Comparison of ENCODE assay signal across 25 cellular contexts in genomic region chr11:17931595-17931994, GRCh38.
DNase-seq lines count a peak whose midpoint lies in the region; ATAC-seq and TF ChIP-seq lines count a peak whose summit lies in the region.
"Had no signal": no experiment of that assay in that cellular context is flagged by ENCODE, and none has a peak within 500 bp of the region (broad histone marks: within the 10 kb centered on the region; RNA-seq: fewer than 3 reads in every experiment).

No MANE protein-coding gene starts in this region.

- H3K27me3 Mint-ChIP-seq in MCF 10A (ENCODE audit: insufficient read depth, unreplicated experiment), result no peaks in the 10 kb centered on the region
- no peaks in the 10 kb centered on the region for H3K27me3 Mint-ChIP-seq in endodermal cell (ENCODE audit: insufficient read depth)
- no peaks in the 10 kb centered on the region for H3K27me3 Mint-ChIP-seq in glutamatergic neuron (ENCODE audit: unreplicated experiment)
- H3K27me3 Mint-ChIP-seq in activated T-helper 1 cell treated with anti-CD3 and anti-CD28 coated beads, Interleukin-12 subunit alpha, Interleukin-12 subunit beta, Interleukin-2, Interleukin-4 antibody, amounts not matched to agents 30 ng/mL and 10 ng/mL and 1 ng/mL, durations not matched to agents 14 hours and 24 hours and 36 hours (ENCODE audit: insufficient read depth), result no peaks in the 10 kb centered on the region

- H3K36me3 ChIP-seq in mammary epithelial cell (ENCODE audit: insufficient read depth, low read length), result no peaks in the 10 kb centered on the region
- H3K36me3 ChIP-seq in endodermal cell (ENCODE audit: control insufficient read depth, insufficient read depth, low read length), result no peaks in the 10 kb centered on the region

- H3K9me3 ChIP-seq in mammary epithelial cell (replicated peaks; ENCODE audit: insufficient read depth, low read length), result no peaks in the 10 kb centered on the region
- H3K9me3 ChIP-seq in endodermal cell (ENCODE audit: control insufficient read depth, low read length), result no peaks in the 10 kb centered on the region
- H3K9me3 ChIP-seq: SK-N-SH had no signal

- CTCF ChIA-PET in mammary epithelial cell (lab: Charles Lee; ENCODE audit: low non-redundant PET), result no interaction called here
- CTCF ChIA-PET in MCF 10A (lab: Yijun Ruan, JAX), result interaction anchor here (0.6 to 0.9 kb wide), 3 partner anchors 15 to 47 kb away, joined by 3 to 5 read pairs (median 4); no protein-coding TSS in a partner anchor

- H3K9me3 Mint-ChIP-seq in MCF 10A (ENCODE audit: unreplicated experiment), result no peaks in the 10 kb centered on the region
- no peaks in the 10 kb centered on the region for H3K9me3 Mint-ChIP-seq in endodermal cell
- peaks cover 2% of the 10 kb centered on the region for H3K9me3 Mint-ChIP-seq in glutamatergic neuron (ENCODE audit: unreplicated experiment)
- H3K9me3 Mint-ChIP-seq in activated T-helper 1 cell treated with anti-CD3 and anti-CD28 coated beads, Interleukin-12 subunit alpha, Interleukin-12 subunit beta, Interleukin-2, Interleukin-4 antibody, amounts not matched to agents 30 ng/mL and 10 ng/mL and 1 ng/mL, durations not matched to agents 14 hours and 24 hours and 36 hours, result no peaks in the 10 kb centered on the region

- no peak overlapping the region for H3K27ac ChIP-seq in mammary epithelial cell (ENCODE audit: insufficient read depth, low read depth, low read length)
- H3K27ac ChIP-seq in endodermal cell (ENCODE audit: low read depth, low read length), result no peak overlapping the region
- H3K27ac ChIP-seq: 22Rv1, HL-60 had no signal

- ATAC-seq in HG03469 (IDR thresholded peaks at IDR 0.05; ENCODE audit: unreplicated experiment), result no peak
- no peak for ATAC-seq in activated CD4-positive, CD25-positive, alpha-beta regulatory T cell treated with anti-CD3 and anti-CD28 coated beads, Interleukin-2, amount 50 U/mL, for 24 hours
- ATAC-seq: CD8-positive, alpha-beta T cell; Panc1 had no signal

- no peak overlapping the region for H3K4me3 ChIP-seq in mammary epithelial cell (replicated peaks in 1 of 3; ENCODE audit: insufficient read depth in 1 of 3, low read depth in 2 of 3, low read length in 3 of 3)
- H3K4me3 ChIP-seq in endodermal cell (ENCODE audit: low read length), result no peak overlapping the region

- POLR2A ChIA-PET in MCF 10A (lab: Yijun Ruan, JAX), result no interaction called here

- H3K36me3 Mint-ChIP-seq in MCF 10A (ENCODE audit: insufficient read depth, unreplicated experiment) (no peaks in the 10 kb centered on the region), endodermal cell (ENCODE audit: low read depth) (no peaks in the 10 kb centered on the region), glutamatergic neuron (ENCODE audit: unreplicated experiment) (peaks cover 5% of the 10 kb centered on the region)
- peaks cover 7% of the 10 kb centered on the region for H3K36me3 Mint-ChIP-seq in activated T-helper 1 cell treated with anti-CD3 and anti-CD28 coated beads, Interleukin-12 subunit alpha, Interleukin-12 subunit beta, Interleukin-2, Interleukin-4 antibody, amounts not matched to agents 30 ng/mL and 10 ng/mL and 1 ng/mL, durations not matched to agents 14 hours and 24 hours and 36 hours (ENCODE audit: low read depth)

- H3K27me3 ChIP-seq in mammary epithelial cell (ENCODE audit: insufficient read depth, low read length), result no peaks in the 10 kb centered on the region
- no peaks in the 10 kb centered on the region for H3K27me3 ChIP-seq in endodermal cell (ENCODE audit: control insufficient read depth, insufficient read depth, low read length, poor library complexity, severe bottlenecking)

- H4K20me1 ChIP-seq in mammary epithelial cell (ENCODE audit: insufficient read depth, low read length), result peaks cover 2% of the 10 kb centered on the region

- dilution Hi-C loops in mammary epithelial cell (cut with HindIII; ENCODE audit: low sequenced_read_pairs), result no loop called here

- H3K4me1 ChIP-seq in mammary epithelial cell (ENCODE audit: insufficient read depth, low read length), result no peaks in the 10 kb centered on the region
- H3K4me1 ChIP-seq in endodermal cell (ENCODE audit: control insufficient read depth, insufficient read depth, low read length), result no peaks in the 10 kb centered on the region

- H3K4me1 Mint-ChIP-seq in MCF 10A (ENCODE audit: insufficient read depth, unreplicated experiment), result no peaks in the 10 kb centered on the region
- H3K4me1 Mint-ChIP-seq in endodermal cell, result no peaks in the 10 kb centered on the region
- H3K4me1 Mint-ChIP-seq in glutamatergic neuron (ENCODE audit: low read depth, unreplicated experiment), result peaks cover 37% of the 10 kb centered on the region
- no peaks in the 10 kb centered on the region for H3K4me1 Mint-ChIP-seq in activated T-helper 1 cell treated with anti-CD3 and anti-CD28 coated beads, Interleukin-12 subunit alpha, Interleukin-12 subunit beta, Interleukin-2, Interleukin-4 antibody, amounts not matched to agents 30 ng/mL and 10 ng/mL and 1 ng/mL, durations not matched to agents 14 hours and 24 hours and 36 hours (ENCODE audit: low read depth)

- no peak overlapping the region for H3K4me2 ChIP-seq in mammary epithelial cell (ENCODE audit: insufficient read depth, low read depth, low read length)
- H3K4me2 ChIP-seq: SK-N-SH had no signal

- no peaks in the 10 kb centered on the region for H3K79me2 ChIP-seq in mammary epithelial cell (ENCODE audit: insufficient read depth, low read length)

- H3K4me3 Mint-ChIP-seq in MCF 10A (ENCODE audit: unreplicated experiment), result no peak overlapping the region
- no peak overlapping the region for H3K4me3 Mint-ChIP-seq in endodermal cell
- no peak overlapping the region for H3K4me3 Mint-ChIP-seq in glutamatergic neuron (ENCODE audit: unreplicated experiment)
- H3K4me3 Mint-ChIP-seq in activated T-helper 1 cell treated with anti-CD3 and anti-CD28 coated beads, Interleukin-12 subunit alpha, Interleukin-12 subunit beta, Interleukin-2, Interleukin-4 antibody, amounts not matched to agents 30 ng/mL and 10 ng/mL and 1 ng/mL, durations not matched to agents 14 hours and 24 hours and 36 hours, result no peak overlapping the region
- H3K4me3 Mint-ChIP-seq: CD8-positive, alpha-beta T cell; HFFc6 had no signal

- no peak overlapping the region for H2AFZ ChIP-seq in mammary epithelial cell (ENCODE audit: low read depth, low read length)

- WGBS in mammary epithelial cell (ENCODE audit: low coverage, missing lambda C conversion rate), result 58% methylated on average over 1 of the region's 1 CpG
- WGBS in endodermal cell (ENCODE audit: insufficient coverage in 1 of 2, insufficient read length in 1 of 2), 2 experiments, result 82 to 91% methylated on average over 1 of the region's 1 CpG

- TF ChIP-seq CTCF in mammary epithelial cell (conservative IDR thresholded peaks at IDR 0.05 in 1 of 2, IDR thresholded peaks at IDR 0.05 in 1 of 2; ENCODE audit: extremely low read depth in 1 of 2, insufficient read depth in 1 of 2, low read depth in 1 of 2, low read length in 2 of 2) (no peak), MCF 10A (IDR thresholded peaks at IDR 0.05; ENCODE audit: unreplicated experiment) (no peak), endodermal cell (conservative IDR thresholded peaks at IDR 0.05) (no peak), glutamatergic neuron (IDR thresholded peaks at IDR 0.05; ENCODE audit: partially characterized antibody, unreplicated experiment) (no peak)

- BruUV-seq in mammary epithelial cell (replicated peaks; lab: Mats Ljungman, UMichigan), result no TSS peak
- BruUV-seq in MCF 10A (replicated peaks; lab: Mats Ljungman, UMichigan), result no TSS peak

- in situ Hi-C loops in mammary epithelial cell (cut with MboI; ENCODE audit: low sequenced_read_pairs in 2 of 2), result no loop called here

- DNase-seq in mammary epithelial cell (peak; percentile 62), MCF 10A (ENCODE audit: unreplicated experiment) (no peak), endodermal cell (peak; percentile 65), glutamatergic neuron (no peak)
- DNase-seq in activated T-helper 1 cell treated with anti-CD3 and anti-CD28 coated beads, Interleukin-12 subunit alpha, Interleukin-12 subunit beta, Interleukin-2, Interleukin-4 antibody, amounts not matched to agents 30 ng/mL and 10 ng/mL and 1 ng/mL, durations not matched to agents 14 hours and 24 hours and 36 hours (ENCODE audit: low spot score), result no peak
- DNase-seq in stimulated activated CD4-positive, alpha-beta T cell treated with anti-CD3 and anti-CD28 coated beads, Interleukin-2, amount 100 ng/mL, for 24 hours, result no peak
- DNase-seq: AML-193; C1 segment of cervical spinal cord; CD8-positive, alpha-beta T cell; DMS153; GDM1; HFFc6; KG1; NCI-H1105; NCI-H2171; NCI-H345; NCI-H774; NK-92 treated with Interleukin-12 subunit alpha and Interleukin-12 subunit beta, amount 100 ng/mL, for 24 hours; SIG-M5; SK-N-SH had no signal

- H3K9ac ChIP-seq in mammary epithelial cell (ENCODE audit: insufficient read depth, low read length) (no peak overlapping the region), endodermal cell (ENCODE audit: extremely low read depth, low read length, poor library complexity, severe bottlenecking) (no peak overlapping the region)
- H3K9ac ChIP-seq: SK-N-SH had no signal

- intact Hi-C loops in mammary epithelial cell (cut with micrococcal nuclease), result no loop called here
- intact Hi-C loops in MCF 10A (cut with micrococcal nuclease), result no loop called here
- intact Hi-C loops in activated T-helper 1 cell treated with anti-CD3 and anti-CD28 coated beads, Interleukin-12 subunit alpha, Interleukin-12 subunit beta, Interleukin-2, Interleukin-4 antibody, amounts not matched to agents 30 ng/mL and 10 ng/mL and 1 ng/mL, durations not matched to agents 14 hours and 24 hours and 36 hours (cut with micrococcal nuclease), result no loop called here

- H3K27ac Mint-ChIP-seq in MCF 10A (ENCODE audit: low read depth, unreplicated experiment) (no peak overlapping the region), endodermal cell (no peak overlapping the region), glutamatergic neuron (ENCODE audit: unreplicated experiment) (peak overlapping the region; percentile 68)
- H3K27ac Mint-ChIP-seq in activated T-helper 1 cell treated with anti-CD3 and anti-CD28 coated beads, Interleukin-12 subunit alpha, Interleukin-12 subunit beta, Interleukin-2, Interleukin-4 antibody, amounts not matched to agents 30 ng/mL and 10 ng/mL and 1 ng/mL, durations not matched to agents 14 hours and 24 hours and 36 hours, result no peak overlapping the region
- H3K27ac Mint-ChIP-seq: CD8-positive, alpha-beta T cell; HFFc6 had no signal

Comparison
In these comparisons a context has a peak if more than half of its experiments do, and no peak if none do; other contexts are left out.
1. DNase-seq: peak in mammary epithelial cell (single experiment) and endodermal cell (single experiment); none in MCF 10A (single experiment), glutamatergic neuron (single experiment), activated T-helper 1 cell treated with anti-CD3 and anti-CD28 coated beads, Interleukin-12 subunit alpha, Interleukin-12 subunit beta, Interleukin-2, Interleukin-4 antibody, amounts not matched to agents 30 ng/mL and 10 ng/mL and 1 ng/mL, durations not matched to agents 14 hours and 24 hours and 36 hours (single experiment) and stimulated activated CD4-positive, alpha-beta T cell treated with anti-CD3 and anti-CD28 coated beads, Interleukin-2, amount 100 ng/mL, for 24 hours (0 of 2).